Comparison of ENCODE assay signal across 1 cellular context in the genomic region with DNA sequence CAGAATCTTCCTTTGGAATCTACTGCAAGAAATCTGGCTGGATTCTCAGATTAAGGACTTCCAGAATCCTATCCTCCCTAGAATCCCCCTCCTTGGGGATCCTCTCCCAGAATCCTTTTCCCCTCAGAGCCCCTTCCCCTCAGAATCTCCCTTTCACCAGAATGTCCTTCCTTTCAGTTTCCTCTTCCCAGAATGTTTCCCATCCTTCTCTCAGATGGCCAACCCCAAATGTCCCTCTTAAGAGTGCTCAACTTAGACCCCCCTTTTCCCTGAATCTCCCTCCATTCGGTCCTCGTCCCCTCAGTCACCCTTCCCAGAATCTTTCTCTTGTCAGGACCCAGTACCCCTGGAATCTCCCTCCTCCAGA.
TF ChIP-seq lines count a peak whose summit lies in the region.

No MANE protein-coding gene starts in this region.

TF ChIP-seq in K562, 482 proteins besides CTCF, POLR2A, EP300 and RAD21 (continued from another document and continues in another):
- TF ChIP-seq TSHZ1 (CRISPR knock-in tag; IDR thresholded peaks at IDR 0.05) (no peak), ZNF384 (IDR thresholded peaks at IDR 0.05; ENCODE audit: low read depth, low read length) (no peak), CBX1 (IDR thresholded peaks at IDR 0.05; ENCODE audit: low read depth) (no peak), LCOR (CRISPR knock-in tag; IDR thresholded peaks at IDR 0.05) (no peak), CREBBP (IDR thresholded peaks at IDR 0.05; ENCODE audit: low read depth, low read length) (no peak), BMI1 (IDR thresholded peaks at IDR 0.05; ENCODE audit: low read length) (no peak), MCM5 (IDR thresholded peaks at IDR 0.05; ENCODE audit: low read depth) (no peak), SREBF1 (IDR thresholded peaks at IDR 0.05; ENCODE audit: borderline replicate concordance, low read depth, low read length) (0 out of 2 replicates have a peak, but pooled peaks have one; percentile 3), EGR1 (conservative IDR thresholded peaks at IDR 0.05) (no peak), EHMT2 (IDR thresholded peaks at IDR 0.05) (no peak), CC2D1A (IDR thresholded peaks at IDR 0.05) (peak; percentile 91; the same call in 1 of the 2 replicates), GTF2A2 (tag; IDR thresholded peaks at IDR 0.05) (no peak), RBM17 (IDR thresholded peaks at IDR 0.05; ENCODE audit: borderline replicate concordance, low read depth, low read length) (no peak), ZNF274 (IDR thresholded peaks at IDR 0.05; ENCODE audit: borderline replicate concordance, low read depth, low read length) (no peak), RNF219 (CRISPR knock-in tag; IDR thresholded peaks at IDR 0.05) (no peak), AFF1 (IDR thresholded peaks at IDR 0.05; ENCODE audit: low read depth in 1 of 2, partially characterized antibody in 2 of 2) (no peak), ZBTB17 (CRISPR knock-in tag; IDR thresholded peaks at IDR 0.05) (no peak), CTBP1 (IDR thresholded peaks at IDR 0.05; ENCODE audit: borderline replicate concordance) (no peak), SMARCE1 (IDR thresholded peaks at IDR 0.05) (peak; percentile 54), HNRNPK (IDR thresholded peaks at IDR 0.05; ENCODE audit: low read depth, low read length, poor library complexity, severe bottlenecking) (no peak), RFX1 (IDR thresholded peaks at IDR 0.05) (no peak), TAF7 (tag; IDR thresholded peaks at IDR 0.05) (no peak), PRPF4 (IDR thresholded peaks at IDR 0.05; ENCODE audit: insufficient read depth, low read depth, low read length, poor library complexity, severe bottlenecking) (no peak), RFX7 (CRISPR knock-in tag; IDR thresholded peaks at IDR 0.05) (no peak), LARP7 (IDR thresholded peaks at IDR 0.05) (0 out of 2 replicates have a peak, but pooled peaks have one; percentile 41), ZNF12 (CRISPR knock-in tag; IDR thresholded peaks at IDR 0.05) (no peak), CCNT2 (IDR thresholded peaks at IDR 0.05; ENCODE audit: borderline replicate concordance, extremely low read depth, insufficient read length, low read depth, low read length) (no peak)
- TF ChIP-seq, protein P1, sequence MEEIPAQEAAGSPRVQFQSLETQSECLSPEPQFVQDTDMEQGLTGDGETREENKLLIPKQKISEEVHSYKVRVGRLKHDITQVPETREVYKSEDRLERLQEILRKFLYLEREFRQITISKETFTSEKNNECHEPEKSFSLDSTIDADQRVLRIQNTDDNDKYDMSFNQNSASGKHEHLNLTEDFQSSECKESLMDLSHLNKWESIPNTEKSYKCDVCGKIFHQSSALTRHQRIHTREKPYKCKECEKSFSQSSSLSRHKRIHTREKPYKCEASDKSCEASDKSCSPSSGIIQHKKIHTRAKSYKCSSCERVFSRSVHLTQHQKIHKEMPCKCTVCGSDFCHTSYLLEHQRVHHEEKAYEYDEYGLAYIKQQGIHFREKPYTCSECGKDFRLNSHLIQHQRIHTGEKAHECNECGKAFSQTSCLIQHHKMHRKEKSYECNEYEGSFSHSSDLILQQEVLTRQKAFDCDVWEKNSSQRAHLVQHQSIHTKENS (CRISPR knock-in tag; IDR thresholded peaks at IDR 0.05), result no peak
- TF ChIP-seq, protein P2, sequence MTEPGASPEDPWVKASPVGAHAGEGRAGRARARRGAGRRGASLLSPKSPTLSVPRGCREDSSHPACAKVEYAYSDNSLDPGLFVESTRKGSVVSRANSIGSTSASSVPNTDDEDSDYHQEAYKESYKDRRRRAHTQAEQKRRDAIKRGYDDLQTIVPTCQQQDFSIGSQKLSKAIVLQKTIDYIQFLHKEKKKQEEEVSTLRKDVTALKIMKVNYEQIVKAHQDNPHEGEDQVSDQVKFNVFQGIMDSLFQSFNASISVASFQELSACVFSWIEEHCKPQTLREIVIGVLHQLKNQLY (CRISPR knock-in tag; conservative IDR thresholded peaks at IDR 0.05), result no peak
- TF ChIP-seq, protein P3, sequence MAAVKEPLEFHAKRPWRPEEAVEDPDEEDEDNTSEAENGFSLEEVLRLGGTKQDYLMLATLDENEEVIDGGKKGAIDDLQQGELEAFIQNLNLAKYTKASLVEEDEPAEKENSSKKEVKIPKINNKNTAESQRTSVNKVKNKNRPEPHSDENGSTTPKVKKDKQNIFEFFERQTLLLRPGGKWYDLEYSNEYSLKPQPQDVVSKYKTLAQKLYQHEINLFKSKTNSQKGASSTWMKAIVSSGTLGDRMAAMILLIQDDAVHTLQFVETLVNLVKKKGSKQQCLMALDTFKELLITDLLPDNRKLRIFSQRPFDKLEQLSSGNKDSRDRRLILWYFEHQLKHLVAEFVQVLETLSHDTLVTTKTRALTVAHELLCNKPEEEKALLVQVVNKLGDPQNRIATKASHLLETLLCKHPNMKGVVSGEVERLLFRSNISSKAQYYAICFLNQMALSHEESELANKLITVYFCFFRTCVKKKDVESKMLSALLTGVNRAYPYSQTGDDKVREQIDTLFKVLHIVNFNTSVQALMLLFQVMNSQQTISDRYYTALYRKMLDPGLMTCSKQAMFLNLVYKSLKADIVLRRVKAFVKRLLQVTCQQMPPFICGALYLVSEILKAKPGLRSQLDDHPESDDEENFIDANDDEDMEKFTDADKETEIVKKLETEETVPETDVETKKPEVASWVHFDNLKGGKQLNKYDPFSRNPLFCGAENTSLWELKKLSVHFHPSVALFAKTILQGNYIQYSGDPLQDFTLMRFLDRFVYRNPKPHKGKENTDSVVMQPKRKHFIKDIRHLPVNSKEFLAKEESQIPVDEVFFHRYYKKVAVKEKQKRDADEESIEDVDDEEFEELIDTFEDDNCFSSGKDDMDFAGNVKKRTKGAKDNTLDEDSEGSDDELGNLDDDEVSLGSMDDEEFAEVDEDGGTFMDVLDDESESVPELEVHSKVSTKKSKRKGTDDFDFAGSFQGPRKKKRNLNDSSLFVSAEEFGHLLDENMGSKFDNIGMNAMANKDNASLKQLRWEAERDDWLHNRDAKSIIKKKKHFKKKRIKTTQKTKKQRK (IDR thresholded peaks at IDR 0.05; ENCODE audit: borderline replicate concordance, low read depth, low read length), result no peak
- TF ChIP-seq, protein P4, sequence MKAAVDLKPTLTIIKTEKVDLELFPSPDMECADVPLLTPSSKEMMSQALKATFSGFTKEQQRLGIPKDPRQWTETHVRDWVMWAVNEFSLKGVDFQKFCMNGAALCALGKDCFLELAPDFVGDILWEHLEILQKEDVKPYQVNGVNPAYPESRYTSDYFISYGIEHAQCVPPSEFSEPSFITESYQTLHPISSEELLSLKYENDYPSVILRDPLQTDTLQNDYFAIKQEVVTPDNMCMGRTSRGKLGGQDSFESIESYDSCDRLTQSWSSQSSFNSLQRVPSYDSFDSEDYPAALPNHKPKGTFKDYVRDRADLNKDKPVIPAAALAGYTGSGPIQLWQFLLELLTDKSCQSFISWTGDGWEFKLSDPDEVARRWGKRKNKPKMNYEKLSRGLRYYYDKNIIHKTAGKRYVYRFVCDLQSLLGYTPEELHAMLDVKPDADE (conservative IDR thresholded peaks at IDR 0.05; ENCODE audit: control insufficient read depth, low read depth, low read length), result no peak
- TF ChIP-seq, protein P5, sequence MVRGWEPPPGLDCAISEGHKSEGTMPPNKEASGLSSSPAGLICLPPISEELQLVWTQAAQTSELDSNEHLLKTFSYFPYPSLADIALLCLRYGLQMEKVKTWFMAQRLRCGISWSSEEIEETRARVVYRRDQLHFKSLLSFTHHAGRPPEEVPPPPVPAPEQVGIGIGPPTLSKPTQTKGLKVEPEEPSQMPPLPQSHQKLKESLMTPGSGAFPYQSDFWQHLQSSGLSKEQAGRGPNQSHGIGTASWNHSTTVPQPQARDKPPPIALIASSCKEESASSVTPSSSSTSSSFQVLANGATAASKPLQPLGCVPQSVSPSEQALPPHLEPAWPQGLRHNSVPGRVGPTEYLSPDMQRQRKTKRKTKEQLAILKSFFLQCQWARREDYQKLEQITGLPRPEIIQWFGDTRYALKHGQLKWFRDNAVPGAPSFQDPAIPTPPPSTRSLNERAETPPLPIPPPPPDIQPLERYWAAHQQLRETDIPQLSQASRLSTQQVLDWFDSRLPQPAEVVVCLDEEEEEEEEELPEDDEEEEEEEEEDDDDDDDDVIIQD (CRISPR knock-in tag; IDR thresholded peaks at IDR 0.05), result no peak
